Comparison of ENCODE assay signal across 8 cellular contexts in the genomic region with DNA sequence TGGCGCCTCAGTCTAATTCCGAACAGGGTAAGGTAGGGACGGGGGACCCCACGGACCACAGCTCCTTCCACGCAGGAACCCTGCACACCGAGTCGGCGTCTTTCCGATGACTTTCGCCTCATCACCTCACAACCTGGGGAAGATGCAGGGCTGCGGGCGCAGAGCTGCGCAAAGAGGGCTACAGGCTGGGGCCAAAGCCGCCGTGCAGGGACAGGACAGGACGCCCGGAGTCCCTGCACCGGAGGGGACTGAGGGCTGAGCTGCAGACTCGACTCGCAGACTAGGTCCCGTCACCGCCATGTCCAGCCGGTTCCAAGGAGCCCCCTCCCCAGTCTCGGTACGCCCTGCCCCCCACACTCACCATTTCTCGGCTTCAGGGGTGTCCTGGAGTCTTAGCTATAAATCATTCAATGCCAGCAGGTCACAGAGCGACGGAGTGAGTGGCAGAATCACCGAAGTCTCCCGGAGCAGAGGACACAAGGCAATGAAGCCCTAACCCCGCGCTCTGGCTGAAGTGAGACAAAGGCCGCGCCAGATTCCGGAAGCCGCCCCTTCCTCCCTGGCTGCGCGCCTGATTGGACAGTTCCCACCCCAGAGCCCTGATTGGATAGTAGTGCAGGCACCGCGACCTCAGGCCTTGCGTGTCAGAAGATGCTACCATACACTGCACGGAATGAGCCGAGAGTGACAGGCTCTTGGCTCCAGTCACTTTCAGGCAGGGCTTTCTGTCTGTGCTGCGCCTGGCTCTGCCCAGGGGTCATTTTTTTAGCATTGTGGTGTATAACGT. TPM values are rescaled to one million over a fixed set of nuclear protein-coding genes. Genes with fewer than 3 reads are reported as not detected.
DNase-seq lines count a peak whose midpoint lies in the region; ATAC-seq lines count a peak whose summit lies in the region.
"Not testable (repeated sequence)": the region's sequence is repeated elsewhere in the genome, so short reads cannot be mapped to it uniquely, and the experiment has no call there.

A gene (minus strand): TSS at position 522 of the 787 bp plus-strand sequence. CDS start 158 bp downstream, at position 364.

- peak within 1 kb of the TSS; percentile 89 to 94 for H3K4me3 Mint-ChIP-seq in effector memory CD8-positive, alpha-beta T cell
- peak within 1 kb of the TSS; percentile 93 for H3K4me3 Mint-ChIP-seq in memory B cell

- DNase-seq in COR-L47 (lab: John Stamatoyannopoulos, UW) (peak; percentile 97), HT1080 (ENCODE audit: low read depth) (peak; percentile 89), NOMO-1 (lab: John Stamatoyannopoulos, UW; ENCODE audit: unreplicated experiment in 2 of 2) (peak; percentile 92 to 95), memory B cell (ENCODE audit: low spot score in 2 of 2) (peak; percentile 67 to 83)
- peak; percentile 91 for DNase-seq in activated CD8-positive, alpha-beta memory T cell treated with anti-CD3 and anti-CD28 coated beads for 24 hours
- peak; percentile 81 to 85 (median 84) for DNase-seq in effector memory CD8-positive, alpha-beta T cell
- DNase-seq in stimulated activated CD8-positive, alpha-beta memory T cell treated with anti-CD3 and anti-CD28 coated beads, Interleukin-12 subunit alpha, Interleukin-12 subunit beta, amount 100 ng/mL, for 1 hour (ENCODE audit: low read depth): peak; percentile 78

- ATAC-seq in GM21367 (IDR thresholded peaks at IDR 0.05; ENCODE audit: unreplicated experiment) (peak; percentile 99), memory B cell (ENCODE audit: low read depth) (peak; percentile 99)
- ATAC-seq in effector memory CD8-positive, alpha-beta T cell (replicated peaks): peak; percentile 99

- not testable (repeated sequence) for H3K27me3 Mint-ChIP-seq in effector memory CD8-positive, alpha-beta T cell; memory B cell

- not testable (repeated sequence) for H3K4me1 Mint-ChIP-seq in effector memory CD8-positive, alpha-beta T cell (ENCODE audit: low read depth in 2 of 2)
- peaks cover 11% of the 10 kb centered on the region for H3K4me1 Mint-ChIP-seq in memory B cell

- H3K36me3 Mint-ChIP-seq in effector memory CD8-positive, alpha-beta T cell (ENCODE audit: insufficient read depth); memory B cell: not testable (repeated sequence)

- H3K27ac Mint-ChIP-seq in effector memory CD8-positive, alpha-beta T cell: peak within 1 kb of the TSS; percentile 80 to 89
- H3K27ac Mint-ChIP-seq in memory B cell: peak within 1 kb of the TSS; percentile 65

- not testable (repeated sequence) for H3K9me3 Mint-ChIP-seq in effector memory CD8-positive, alpha-beta T cell; memory B cell

RNA-seq across cellular contexts. Expression of the gene that starts here (rescaled TPM):
- total RNA-seq in HT1080 (2014; rRNA removed; shearing (Covaris generic)): 2.9 and 6.3 TPM in 2 replicates
- 2.2 and 4.3 TPM in 2 replicates for polyA plus RNA-seq in HT1080 (2015; cell fraction: cytosol; rRNA removed)
- polyA plus RNA-seq in HT1080 (2015; cell fraction: nucleus; rRNA removed): 6.7 and 7.4 TPM in 2 replicates

Comparison
In these comparisons a context has a peak if more than half of its experiments do, and no peak if none do; other contexts are left out.
1. Peak in every context shown above with its lines: DNase-seq and ATAC-seq.